Comparison of ENCODE assay signal across 14 cellular contexts in the genomic region with DNA sequence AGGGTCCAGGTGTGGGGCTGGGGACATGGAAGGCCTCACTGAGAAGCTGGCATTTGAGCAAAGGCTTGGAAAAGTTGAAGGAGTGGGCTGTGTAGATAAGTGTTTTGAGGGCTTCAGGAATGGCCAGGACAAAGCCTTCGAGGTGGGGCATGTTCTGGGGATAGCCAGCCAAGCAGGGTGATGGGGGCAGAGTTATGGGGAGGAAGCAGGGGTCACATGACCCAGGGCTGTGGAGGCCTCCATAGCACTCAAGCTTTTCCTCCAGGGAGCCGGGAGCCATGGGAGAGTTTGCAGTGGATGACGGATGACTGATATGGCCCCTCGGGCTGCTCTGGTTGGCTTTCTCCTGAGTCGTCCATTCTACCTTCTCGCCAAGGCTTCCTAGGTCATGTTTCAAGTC.
"Had no signal": no experiment of that assay in that cellular context is flagged by ENCODE, and none has a peak within 500 bp of the region (broad histone marks: within the 10 kb centered on the region; RNA-seq: fewer than 3 reads in every experiment).

No MANE protein-coding gene starts in this region.

- H3K4me1 Mint-ChIP-seq: mesothelial cell of epicardium had no signal

- H3K9me3 Mint-ChIP-seq: activated naive CD4-positive, alpha-beta T cell treated with anti-CD3 and anti-CD28 coated beads, Interleukin-2, amount 10 ng/mL, durations not matched to agents 7 days and 5 days; activated T-helper 17 cell treated with anti-CD3 and anti-CD28 coated beads, Interleukin-2, amount 50 U/mL, for 72 hours; mesothelial cell of epicardium; stimulated activated naive CD8-positive, alpha-beta T cell treated with anti-CD3 and anti-CD28 coated beads, Interleukin-15, amount 100 ng/mL, for 72 hours; T-helper 2 cell treated with Interferon-gamma antibody and Interleukin-4, amounts not matched to agents 5 μg/mL and 100 μg/mL, for 36 hours; type B pancreatic cell had no signal

- DNase-seq: activated CD4-positive, alpha-beta T cell treated with anti-CD3 and anti-CD28 coated beads, Interleukin-2, amount 50 U/mL, for 1 hour; activated naive CD4-positive, alpha-beta T cell treated with anti-CD3 and anti-CD28 coated beads, Interleukin-2, amount 10 ng/mL, durations not matched to agents 7 days and 5 days; gastrocnemius medialis; heart left ventricle; lower lobe of right lung; nucleus accumbens; stimulated activated CD4-positive, alpha-beta T cell treated with anti-CD3 and anti-CD28 coated beads, Interleukin-4, amount 100 ng/mL, for 1 hour; stimulated activated naive CD8-positive, alpha-beta T cell treated with anti-CD3 and anti-CD28 coated beads, Interleukin-15, amount 100 ng/mL, for 72 hours; SW 1271 had no signal

- H3K36me3 Mint-ChIP-seq: activated naive CD4-positive, alpha-beta T cell treated with anti-CD3 and anti-CD28 coated beads, Interleukin-2, amount 10 ng/mL, durations not matched to agents 7 days and 5 days; mesothelial cell of epicardium; type B pancreatic cell had no signal

- H3K4me3 Mint-ChIP-seq: activated naive CD4-positive, alpha-beta T cell treated with anti-CD3 and anti-CD28 coated beads, Interleukin-2, amount 10 ng/mL, durations not matched to agents 7 days and 5 days; activated T-helper 17 cell treated with anti-CD3 and anti-CD28 coated beads, Interleukin-2, amount 50 U/mL, for 72 hours; mesothelial cell of epicardium; stimulated activated naive CD8-positive, alpha-beta T cell treated with anti-CD3 and anti-CD28 coated beads, Interleukin-15, amount 100 ng/mL, for 72 hours; T-helper 2 cell treated with Interferon-gamma antibody and Interleukin-4, amounts not matched to agents 5 μg/mL and 100 μg/mL, for 36 hours; type B pancreatic cell had no signal

- H3K27ac Mint-ChIP-seq: activated naive CD4-positive, alpha-beta T cell treated with anti-CD3 and anti-CD28 coated beads, Interleukin-2, amount 10 ng/mL, durations not matched to agents 7 days and 5 days; activated T-helper 17 cell treated with anti-CD3 and anti-CD28 coated beads, Interleukin-2, amount 50 U/mL, for 72 hours; mesothelial cell of epicardium; stimulated activated naive CD8-positive, alpha-beta T cell treated with anti-CD3 and anti-CD28 coated beads, Interleukin-15, amount 100 ng/mL, for 72 hours; T-helper 2 cell treated with Interferon-gamma antibody and Interleukin-4, amounts not matched to agents 5 μg/mL and 100 μg/mL, for 36 hours; type B pancreatic cell had no signal

- H3K27me3 Mint-ChIP-seq: activated T-helper 17 cell treated with anti-CD3 and anti-CD28 coated beads, Interleukin-2, amount 50 U/mL, for 72 hours; type B pancreatic cell had no signal

- ATAC-seq: activated CD4-positive, CD25-positive, alpha-beta regulatory T cell treated with anti-CD3 and anti-CD28 coated beads, Interleukin-2, amount 50 U/mL, for 24 hours; activated T-helper 17 cell treated with anti-CD3 and anti-CD28 coated beads, Interleukin-2, amount 50 U/mL, for 72 hours; gastrocnemius medialis; heart left ventricle; lower lobe of right lung; stimulated activated naive CD8-positive, alpha-beta T cell treated with anti-CD3 and anti-CD28 coated beads, Interleukin-15, amount 100 ng/mL, for 72 hours had no signal
